Comparison of ENCODE assay signal across 8 cellular contexts in genomic region chr15:92903956-92904831, GRCh38. TPM values are rescaled to one million over a fixed set of nuclear protein-coding genes. Genes with fewer than 3 reads are reported as not detected.
DNase-seq lines count a peak whose midpoint lies in the region; ATAC-seq, FAIRE-seq and TF ChIP-seq lines count a peak whose summit lies in the region.

No MANE protein-coding gene starts in this region.

- no peak overlapping the region for H2BK120ac ChIP-seq in trophoblast cell (ENCODE audit: insufficient read depth, low read length, poor library complexity)

- DNase-seq in GM12892 (ENCODE audit: insufficient read length) (peak; percentile 66), NCI-H1436 (lab: John Stamatoyannopoulos, UW) (peak; percentile 97), SW480 (ENCODE audit: low spot score) (peak; percentile 99), heart left ventricle (peak; percentile 99 to 100 (median 99)), trophoblast cell (peak; percentile 100), transverse colon (peak; percentile 100)

- no peaks in the 10 kb centered on the region for H3K9me3 ChIP-seq in heart left ventricle
- no peaks in the 10 kb centered on the region for H3K9me3 ChIP-seq in trophoblast cell (ENCODE audit: insufficient read depth, low read depth, low read length)
- no peaks in the 10 kb centered on the region for H3K9me3 ChIP-seq in transverse colon

- peaks cover 0 to 30% (median 0%) of the 10 kb centered on the region in 9 donors for H3K36me3 ChIP-seq in heart left ventricle
- peaks cover 0 to 1% of the 10 kb centered on the region in 2 experiments for H3K36me3 ChIP-seq in trophoblast cell (ENCODE audit: control insufficient read depth in 1 of 2, insufficient read depth in 2 of 2, low read length in 2 of 2)
- H3K36me3 ChIP-seq in transverse colon = peaks cover 0 to 3% (median 0%) of the 10 kb centered on the region in 4 donors

- ATAC-seq in HG02840 (IDR thresholded peaks at IDR 0.05; ENCODE audit: low FRiP score, unreplicated experiment) (peak; percentile 75), heart left ventricle (peak; percentile 92 to 96 (median 94))

- peak overlapping the region; percentile 87 for H4K8ac ChIP-seq in trophoblast cell (ENCODE audit: low read depth, low read length)

- no peak overlapping the region for H3K23ac ChIP-seq in trophoblast cell (ENCODE audit: low read length)

- no peak overlapping the region for H3K18ac ChIP-seq in trophoblast cell (ENCODE audit: low read length)

- no peak overlapping the region for H2BK12ac ChIP-seq in trophoblast cell (ENCODE audit: low read length)

- H3K14ac ChIP-seq in trophoblast cell (ENCODE audit: low read length) = no peak overlapping the region

- H3K79me1 ChIP-seq in trophoblast cell (ENCODE audit: low read length) = peaks cover 6% of the 10 kb centered on the region

- H3K4me1 ChIP-seq in heart left ventricle (peaks cover 19 to 77% (median 57%) of the 10 kb centered on the region in 12 donors), trophoblast cell (ENCODE audit: control insufficient read depth in 1 of 2, insufficient read depth in 2 of 2, low read length in 2 of 2) (peaks cover 4 to 9% of the 10 kb centered on the region in 2 experiments), transverse colon (peaks cover 26 to 69% (median 58%) of the 10 kb centered on the region in 4 donors)

- peaks cover 9% of the 10 kb centered on the region for H3K79me2 ChIP-seq in trophoblast cell (ENCODE audit: control insufficient read depth, insufficient read depth, low read length, poor library complexity)

- peak overlapping the region; percentile 16 for H3K4ac ChIP-seq in trophoblast cell (ENCODE audit: low read depth, low read length)

- no peak overlapping the region for H4K12ac ChIP-seq in trophoblast cell (ENCODE audit: low read depth, low read length)

- peak overlapping the region; percentile 77 for H2BK5ac ChIP-seq in trophoblast cell (ENCODE audit: low read depth, low read length, poor library complexity)

- H2AFZ ChIP-seq in trophoblast cell (ENCODE audit: insufficient read depth, low read length, poor library complexity) = no peak overlapping the region

- peak overlapping the region; percentile 69 for H3K9ac ChIP-seq in trophoblast cell (ENCODE audit: low read length)

- H3K4me2 ChIP-seq in trophoblast cell (ENCODE audit: low read length) = peak overlapping the region; percentile 64

- H2AK5ac ChIP-seq in trophoblast cell (ENCODE audit: low read length) = no peak overlapping the region

- TF ChIP-seq POLR2A in GM12892 (IDR thresholded peaks at IDR 0.05; ENCODE audit: low read depth, low read length) (peak; percentile 98), heart left ventricle (IDR thresholded peaks at IDR 0.05) (peak in 1 of 2 donors; percentile 92), transverse colon (IDR thresholded peaks at IDR 0.05) (peak; percentile 95)

- H3K27ac ChIP-seq in adipose tissue (ENCODE audit: low read depth, low read length) (peak overlapping the region; percentile 97), heart left ventricle (peak overlapping the region; percentile 92 to 99 (median 94)), trophoblast cell (ENCODE audit: low read depth, low read length) (peak overlapping the region; percentile 90), transverse colon (peak overlapping the region; percentile 93 to 99 (median 98))

- 0 to 1% (median 0%) methylated on average over 42 to 50 of the region's 50 CpGs for WGBS in adipose tissue, 3 donors
- WGBS in heart left ventricle, 4 donors = 0 to 1% (median 1%) methylated on average over 24 to 50 of the region's 50 CpGs
- no CpG with 5 or more reads among the region's 50 CpGs for WGBS in trophoblast cell (ENCODE audit: extremely low coverage, insufficient coverage, insufficient read length)
- 0 to 2% methylated on average over 10 to 50 of the region's 50 CpGs for WGBS in transverse colon (ENCODE audit: low coverage in 1 of 2), 2 donors

- TF ChIP-seq CTCF in heart left ventricle (IDR thresholded peaks at IDR 0.05) (no peak), transverse colon (IDR thresholded peaks at IDR 0.05) (no peak)

- in situ Hi-C loops in transverse colon (cut with MboI; ENCODE audit: low pct_ligation_motif_present in 1 of 4, low pct_unique_long_range_greater_than_20kb in 1 of 4, low sequenced_read_pairs in 3 of 4) = no loop called here

- H3K27me3 ChIP-seq in heart left ventricle (no peaks in the 10 kb centered on the region), trophoblast cell (ENCODE audit: insufficient read depth, low read length) (no peaks in the 10 kb centered on the region), transverse colon (no peaks in the 10 kb centered on the region)

- H4K91ac ChIP-seq in trophoblast cell (ENCODE audit: low read depth, low read length) = peak overlapping the region; percentile 90

- H3K4me3 ChIP-seq in heart left ventricle = peak overlapping the region; percentile 32 to 75 (median 63)
- peak overlapping the region; percentile 2 for H3K4me3 ChIP-seq in trophoblast cell (ENCODE audit: low read depth, low read length)
- peak overlapping the region; percentile 27 to 82 (median 61) for H3K4me3 ChIP-seq in transverse colon

- TF ChIP-seq EP300 in transverse colon (IDR thresholded peaks at IDR 0.05; ENCODE audit: low read depth) = peak; percentile 91

- FAIRE-seq in GM12892 (lab: Jason Lieb, UNC) = peak; percentile 99

- intact Hi-C loops in heart left ventricle (cut with DNase I) = loop anchor here in 8 of 10 donors (1.0 to 5.0 kb wide), 8 partner anchors 10 to 97 kb away; no protein-coding TSS in a partner anchor
- intact Hi-C loops in transverse colon (cut with DNase I; ENCODE audit: low total_unique reads) = no loop called here

RNA-seq across cellular contexts. Expression of gene CHD2, which starts 4.1 kb away (rescaled TPM):
- polyA plus RNA-seq in GM12892 (2012; ENCODE audit: missing spikeins) = 66.6 TPM
- 10 to 100 TPM; 12.5 to 38.1 (median 32.6) TPM for polyA plus RNA-seq in adipose tissue
- 10 to 100 TPM; 28.3 to 76.8 (median 46.4) TPM for total RNA-seq in heart left ventricle
- polyA plus RNA-seq in heart left ventricle = 10 to 100 TPM; 23.1 to 28.7 TPM
- 98.2 and 104 TPM in 2 replicates for polyA plus RNA-seq in trophoblast cell (2013)
- 100 to 1,000 TPM in 3 of 4 donors, 10 to 100 TPM in 1; 90.5 to 190 (median 138) TPM for total RNA-seq in transverse colon

Comparison
In these comparisons a context has a peak if more than half of its experiments do, and no peak if none do; other contexts are left out.
1. Peak in every context shown above with its lines: DNase-seq, ATAC-seq, H3K4me3 ChIP-seq and H3K27ac ChIP-seq.
2. H3K4me3 ChIP-seq: peak in every context shown above with its lines; median percentile 63 in heart left ventricle; 61 in transverse colon; 2 in trophoblast cell.